In the genomic region with DNA sequence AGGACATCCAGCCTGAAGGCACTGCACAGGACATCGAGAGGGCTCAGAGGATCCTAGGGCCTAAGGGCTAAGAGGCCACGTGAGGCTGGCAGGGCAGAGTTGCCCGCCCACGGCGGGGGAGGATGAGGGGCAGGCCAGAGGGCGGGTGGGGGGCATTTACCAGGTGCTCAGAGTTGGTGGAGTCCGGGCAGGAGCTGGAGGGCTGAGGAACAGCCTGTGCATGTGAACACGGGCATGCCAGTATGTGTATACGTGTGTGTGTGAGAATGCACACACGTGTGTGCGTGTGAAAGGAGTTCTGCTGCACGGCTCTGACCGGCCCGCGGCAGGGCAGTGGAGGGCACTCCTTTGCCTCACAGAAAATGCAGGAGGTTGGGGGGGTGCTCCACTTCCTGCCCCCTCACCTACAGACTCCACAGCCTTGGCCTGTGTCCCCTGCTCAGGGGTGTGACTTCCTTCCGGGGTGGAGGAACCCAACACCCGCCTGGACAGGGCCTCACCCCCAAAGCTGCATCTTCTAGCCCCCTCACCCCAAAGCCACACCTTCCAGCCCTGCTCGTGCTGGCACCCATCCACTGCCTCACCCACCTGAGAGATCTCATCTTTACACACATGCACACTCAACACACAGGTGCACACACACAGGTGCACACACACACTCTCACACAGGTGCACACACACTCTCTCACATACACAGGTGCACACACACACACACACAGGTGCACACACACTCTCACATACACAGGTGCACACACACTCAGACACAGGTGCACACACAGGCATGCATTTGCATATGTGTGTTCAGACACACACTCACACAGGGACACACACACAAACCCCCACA, we compare ENCODE assay signal across 15 cellular contexts. TPM values are rescaled to one million over a fixed set of nuclear protein-coding genes. Genes with fewer than 3 reads are reported as not detected.
DNase-seq lines count a peak whose midpoint lies in the region; ATAC-seq and TF ChIP-seq lines count a peak whose summit lies in the region.
"Had no signal": no experiment of that assay in that cellular context is flagged by ENCODE, and none has a peak within 500 bp of the region (broad histone marks: within the 10 kb centered on the region; RNA-seq: fewer than 3 reads in every experiment).

No MANE protein-coding gene starts in this region.

- H3K27ac Mint-ChIP-seq in endodermal cell = peak overlapping the region; percentile 52
- H3K27ac Mint-ChIP-seq in stimulated activated memory B cell treated with anti-CD40 and anti-IgM and Interleukin-4, amounts not matched to agents 10 μg/mL and 1 μg/mL and 100 μg/mL, for 72 hours = peak overlapping the region; percentile 11
- H3K27ac Mint-ChIP-seq: progenitor cell of endocrine pancreas had no signal

- 90 to 91% methylated on average over 13 to 18 of the region's 18 CpGs for WGBS in endodermal cell (ENCODE audit: insufficient coverage in 1 of 2, insufficient read length in 1 of 2), 2 experiments

- no peaks in the 10 kb centered on the region for H3K36me3 ChIP-seq in Panc1 (ENCODE audit: control insufficient read depth, insufficient read depth, low read length)
- no peaks in the 10 kb centered on the region for H3K36me3 ChIP-seq in endodermal cell (ENCODE audit: control insufficient read depth, insufficient read depth, low read length)
- H3K36me3 ChIP-seq in uterus = no peaks in the 10 kb centered on the region
- H3K36me3 ChIP-seq in WERI-Rb-1 = no peaks in the 10 kb centered on the region

- in situ Hi-C loops in Panc1 (cut with HindIII; ENCODE audit: low pct_unique_long_range_greater_than_20kb, low sequenced_read_pairs) = no loop called here

- H3K9me3 Mint-ChIP-seq in endodermal cell = peaks cover 14% of the 10 kb centered on the region
- H3K9me3 Mint-ChIP-seq in stimulated activated memory B cell treated with anti-CD40 and anti-IgM and Interleukin-4, amounts not matched to agents 10 μg/mL and 1 μg/mL and 100 μg/mL, for 72 hours = no peaks in the 10 kb centered on the region

- H3K4me1 Mint-ChIP-seq in endodermal cell = peaks cover 16% of the 10 kb centered on the region
- H3K4me1 Mint-ChIP-seq in stimulated activated memory B cell treated with anti-CD40 and anti-IgM and Interleukin-4, amounts not matched to agents 10 μg/mL and 1 μg/mL and 100 μg/mL, for 72 hours = peaks cover 49% of the 10 kb centered on the region

- no peaks in the 10 kb centered on the region for H3K9me3 ChIP-seq in Panc1 (ENCODE audit: control insufficient read depth, insufficient read depth, low read depth, low read length)
- H3K9me3 ChIP-seq in endodermal cell (ENCODE audit: control insufficient read depth, low read length) = peaks cover 8% of the 10 kb centered on the region
- H3K9me3 ChIP-seq in uterus = no peaks in the 10 kb centered on the region
- peaks cover 4% of the 10 kb centered on the region for H3K9me3 ChIP-seq in WERI-Rb-1 (ENCODE audit: severe bottlenecking)

- no peak overlapping the region for H3K9ac ChIP-seq in endodermal cell (ENCODE audit: extremely low read depth, low read length, poor library complexity, severe bottlenecking)

- intact Hi-C loops in Panc1 (cut with micrococcal nuclease; ENCODE audit: unreplicated experiment) (no loop called here), uterus (cut with DNase I; ENCODE audit: low total_unique reads) (no loop called here)

- no peak overlapping the region for H3K4me3 Mint-ChIP-seq in endodermal cell
- H3K4me3 Mint-ChIP-seq in stimulated activated memory B cell treated with anti-CD40 and anti-IgM and Interleukin-4, amounts not matched to agents 10 μg/mL and 1 μg/mL and 100 μg/mL, for 72 hours = peak overlapping the region; percentile 23

- CTCF ChIA-PET in Panc1 (lab: Charles Lee) = no interaction called here

- DNase-seq in activated gamma-delta T cell treated with Interleukin-2 at 50 U/mL for 16 hours (peak; percentile 59), activated gamma-delta T cell (lab: John Stamatoyannopoulos, UW) (no peak), Panc1 (ENCODE audit: low read depth, low spot score) (no peak), endodermal cell (no peak), uterus (no peak), WERI-Rb-1 (no peak)
- DNase-seq in effector CD4-positive, alpha-beta T cell = no peak
- DNase-seq: IMR-90; NCI-H1092 treated with DMSO at 0.1 percent for 48 hours; NCI-H2227 treated with DMSO at 0.1 percent for 48 hours; PC-9; stimulated activated CD8-positive, alpha-beta memory T cell treated with anti-CD3 and anti-CD28 coated beads, Interleukin-4, amount 100 ng/mL, for 48 hours had no signal

- H3K27me3 ChIP-seq in Panc1 (ENCODE audit: control insufficient read depth, insufficient read depth, low read length) = no peaks in the 10 kb centered on the region
- H3K27me3 ChIP-seq in endodermal cell (ENCODE audit: control insufficient read depth, insufficient read depth, low read length, poor library complexity, severe bottlenecking) = no peaks in the 10 kb centered on the region
- H3K27me3 ChIP-seq in uterus = peaks cover 3 to 15% of the 10 kb centered on the region in 2 donors
- no peaks in the 10 kb centered on the region for H3K27me3 ChIP-seq in WERI-Rb-1 (ENCODE audit: insufficient read depth, low read depth, severe bottlenecking)

- H3K27ac ChIP-seq in Panc1 (ENCODE audit: low read length) = no peak overlapping the region
- H3K27ac ChIP-seq in endodermal cell (ENCODE audit: low read depth, low read length) = no peak overlapping the region
- H3K27ac ChIP-seq in uterus = no peak overlapping the region
- H3K27ac ChIP-seq in WERI-Rb-1 = no peak overlapping the region; the same call in 1 of the 2 replicates
- H3K27ac ChIP-seq: PC-9 had no signal

- peak; percentile 42 for ATAC-seq in Panc1
- no peak for ATAC-seq in stimulated activated memory B cell treated with anti-CD40 and anti-IgM and Interleukin-4, amounts not matched to agents 10 μg/mL and 1 μg/mL and 100 μg/mL, for 72 hours

- H3K36me3 Mint-ChIP-seq in endodermal cell (ENCODE audit: low read depth) = no peaks in the 10 kb centered on the region
- H3K36me3 Mint-ChIP-seq in stimulated activated memory B cell treated with anti-CD40 and anti-IgM and Interleukin-4, amounts not matched to agents 10 μg/mL and 1 μg/mL and 100 μg/mL, for 72 hours = no peaks in the 10 kb centered on the region

- TF ChIP-seq CTCF in Panc1 (IDR thresholded peaks at IDR 0.05) = no peak
- no peak for TF ChIP-seq CTCF in endodermal cell (conservative IDR thresholded peaks at IDR 0.05)
- no peak for TF ChIP-seq CTCF in uterus (IDR thresholded peaks at IDR 0.05)
- no peak for TF ChIP-seq CTCF in WERI-Rb-1 (IDR thresholded peaks at IDR 0.05; ENCODE audit: low read depth, low read length)

- H3K4me3 ChIP-seq in Panc1 (ENCODE audit: low read depth in 2 of 2, low read length in 2 of 2) (no peak overlapping the region), endodermal cell (ENCODE audit: low read length) (no peak overlapping the region), uterus (no peak overlapping the region), WERI-Rb-1 (ENCODE audit: low read depth, low read length) (no peak overlapping the region)
- H3K4me3 ChIP-seq: PC-9 had no signal

- H3K27me3 Mint-ChIP-seq in endodermal cell (ENCODE audit: insufficient read depth) = peaks cover 16% of the 10 kb centered on the region
- no peaks in the 10 kb centered on the region for H3K27me3 Mint-ChIP-seq in stimulated activated memory B cell treated with anti-CD40 and anti-IgM and Interleukin-4, amounts not matched to agents 10 μg/mL and 1 μg/mL and 100 μg/mL, for 72 hours

- no peak for TF ChIP-seq POLR2A in uterus (IDR thresholded peaks at IDR 0.05)

- BruUV-seq in Panc1 (replicated peaks; lab: Mats Ljungman, UMichigan) = no TSS peak

- no peaks in the 10 kb centered on the region; the same call in 1 of the 2 replicates for H3K4me1 ChIP-seq in Panc1 (ENCODE audit: control insufficient read depth, insufficient read depth, low read length)
- peaks cover 5% of the 10 kb centered on the region for H3K4me1 ChIP-seq in endodermal cell (ENCODE audit: control insufficient read depth, insufficient read depth, low read length)
- H3K4me1 ChIP-seq in uterus = peaks cover 0 to 6% of the 10 kb centered on the region in 2 donors

- POLR2A ChIA-PET in Panc1 (lab: Charles Lee) = no interaction called here

RNA-seq across cellular contexts. Expression of a gene that starts 11.8 kb away (rescaled TPM):
- total RNA-seq in Panc1 (2021; ENCODE audit: unreplicated experiment) = 0.08 TPM
- polyA plus RNA-seq in Panc1 (2012; ENCODE audit: insufficient read length) = 0.15 TPM
- total RNA-seq in endodermal cell = 1 to 10 TPM in 1 of 2 donors, under 1 TPM in 1; 0.27 to 3.3 TPM
- 0.25 TPM for polyA plus RNA-seq in endodermal cell (2013, experiment 1 of 2)
- polyA plus RNA-seq in endodermal cell (2013, experiment 2 of 2) = 0.08 TPM
- total RNA-seq in uterus = 1 to 10 TPM in 2 of 4 donors, not detected in 2; 1.7 to 3.7 TPM
- total RNA-seq: fibroblast of villous mesenchyme, PC-9 had no signal

RNA-seq across cellular contexts. Expression of a gene that starts 56.1 kb away (rescaled TPM):
- 39.9 TPM for total RNA-seq in Panc1 (2021; ENCODE audit: unreplicated experiment)
- polyA plus RNA-seq in Panc1 (2012; ENCODE audit: insufficient read length) = 32.9 TPM
- total RNA-seq in endodermal cell = 10 to 100 TPM; 46.6 to 65.1 TPM
- 52.4 TPM for polyA plus RNA-seq in endodermal cell (2013, experiment 1 of 2)
- polyA plus RNA-seq in endodermal cell (2013, experiment 2 of 2) = 53.2 TPM
- 10 to 100 TPM in 2 of 4 donors, 1 to 10 TPM in 2; 2.3 to 43.3 (median 10.3) TPM for total RNA-seq in uterus
